Comparison of ENCODE assay signal across 1 cellular context in genomic region chr6:18314317-18314997, GRCh38.
TF ChIP-seq lines count a peak whose summit lies in the region.

No MANE protein-coding gene starts in this region.

TF ChIP-seq in IMR-90, 13 proteins besides CTCF, POLR2A, EP300 and RAD21 (continued from another document):
- TF ChIP-seq ELK1 (IDR thresholded peaks at IDR 0.05; ENCODE audit: borderline replicate concordance, low read depth, low read length) (no peak), MAZ (IDR thresholded peaks at IDR 0.05; ENCODE audit: borderline replicate concordance, low read depth, low read length) (no peak), USF2 (IDR thresholded peaks at IDR 0.05; ENCODE audit: low read depth, low read length) (no peak), FOS (IDR thresholded peaks at IDR 0.05; ENCODE audit: low read depth, low read length) (no peak), NFE2L2 (IDR thresholded peaks at IDR 0.05; ENCODE audit: low read depth, low read length) (no peak), RFX5 (IDR thresholded peaks at IDR 0.05; ENCODE audit: low read depth, low read length) (no peak)
